In the genomic region with DNA sequence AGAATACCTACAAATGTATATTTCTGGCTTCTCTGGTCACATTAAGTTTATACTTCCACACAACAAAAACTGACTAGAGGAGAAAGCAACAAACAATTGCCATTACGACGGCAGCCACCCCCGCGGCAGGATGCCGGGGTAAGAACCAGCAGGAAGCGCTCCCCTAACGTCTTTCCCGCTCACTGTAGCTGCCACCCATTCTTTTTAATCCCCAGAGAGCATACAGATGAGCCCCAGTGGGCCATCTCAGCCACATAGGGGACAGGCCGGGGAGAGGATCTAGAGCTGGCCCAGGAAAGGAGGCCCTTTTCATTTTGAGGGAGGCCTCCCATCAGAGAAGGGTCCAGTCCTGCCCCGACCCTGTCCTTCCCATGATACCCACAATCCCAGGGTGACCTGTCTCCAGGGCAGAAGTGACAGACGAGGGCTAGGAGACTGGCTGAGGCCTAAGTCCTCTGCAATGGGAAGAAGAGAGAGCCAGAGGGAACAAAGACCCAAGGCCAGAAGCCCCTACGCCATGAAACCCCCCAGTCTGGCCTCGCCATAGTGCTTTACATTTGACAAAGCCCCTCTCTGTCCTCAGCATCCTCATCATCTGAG, we compare ENCODE assay signal across 16 cellular contexts. TPM values are rescaled to one million over a fixed set of nuclear protein-coding genes. Genes with fewer than 3 reads are reported as not detected.
DNase-seq lines count a peak whose midpoint lies in the region; ATAC-seq, FAIRE-seq and TF ChIP-seq lines count a peak whose summit lies in the region.
"Had no signal": no experiment of that assay in that cellular context is flagged by ENCODE, and none has a peak within 500 bp of the region (broad histone marks: within the 10 kb centered on the region; RNA-seq: fewer than 3 reads in every experiment).

No MANE protein-coding gene starts in this region.

- peaks cover 52% of the 10 kb centered on the region for H3K4me1 Mint-ChIP-seq in stimulated activated naive CD8-positive, alpha-beta T cell treated with anti-CD3 and anti-CD28 coated beads, Interleukin-15, amount 100 ng/mL, for 72 hours
- peaks cover 36% of the 10 kb centered on the region for H3K4me1 Mint-ChIP-seq in T-helper 2 cell treated with Interferon-gamma antibody and Interleukin-4, amounts not matched to agents 5 μg/mL and 100 μg/mL, for 36 hours (ENCODE audit: low read depth)

- H3K4me1 ChIP-seq in kidney (ENCODE audit: control insufficient read depth in 1 of 2, insufficient read depth in 1 of 2, low read depth in 1 of 2, low read length in 2 of 2), result peaks cover 9 to 11% of the 10 kb centered on the region in 2 donors

- H3K9ac ChIP-seq in kidney (ENCODE audit: low read length in 2 of 2), result no peak overlapping the region
- H3K9ac ChIP-seq: GM23248 had no signal

- TF ChIP-seq CTCF in kidney (IDR thresholded peaks at IDR 0.05; ENCODE audit: borderline replicate concordance, extremely low read depth, insufficient read depth) (no peak), GM20000 (IDR thresholded peaks at IDR 0.05; ENCODE audit: extremely low read depth, missing control alignments) (no peak)

- ATAC-seq in stimulated activated naive CD8-positive, alpha-beta T cell treated with anti-CD3 and anti-CD28 coated beads, Interleukin-15, amount 100 ng/mL, for 72 hours, result no peak
- ATAC-seq in stimulated activated naive CD8-positive, alpha-beta T cell treated with anti-CD3 and anti-CD28 coated beads, Interleukin-15, Interleukin-2, amounts not matched to agents 100 U/mL and 50 U/mL, for 24 hours, result no peak
- no peak for ATAC-seq in SK-N-SH treated with all-trans-retinoic acid at 6 μM for 48 hours
- no peak for ATAC-seq in HG03565 (IDR thresholded peaks at IDR 0.05; ENCODE audit: unreplicated experiment)

- H3K9me3 Mint-ChIP-seq in stimulated activated naive CD8-positive, alpha-beta T cell treated with anti-CD3 and anti-CD28 coated beads, Interleukin-15, amount 100 ng/mL, for 72 hours, result no peaks in the 10 kb centered on the region
- H3K9me3 Mint-ChIP-seq in T-helper 2 cell treated with Interferon-gamma antibody and Interleukin-4, amounts not matched to agents 5 μg/mL and 100 μg/mL, for 36 hours, result no peaks in the 10 kb centered on the region

- no peak for FAIRE-seq in kidney (lab: Jason Lieb, UNC)

- DNase-seq in stimulated activated naive CD8-positive, alpha-beta T cell treated with anti-CD3 and anti-CD28 coated beads, Interleukin-15, amount 100 ng/mL, for 72 hours, result no peak
- no peak for DNase-seq in stimulated activated naive CD8-positive, alpha-beta T cell treated with anti-CD3 and anti-CD28 coated beads, Interleukin-15, Interleukin-2, amounts not matched to agents 100 U/mL and 50 U/mL, for 24 hours
- DNase-seq in T-helper 2 cell treated with Interferon-gamma antibody and Interleukin-4, amounts not matched to agents 5 μg/mL and 100 μg/mL, for 36 hours (ENCODE audit: low spot score), result no peak
- DNase-seq in kidney (peak; percentile 29), GM20000 (ENCODE audit: low spot score) (no peak), NCI-H345 treated with DMSO at 0.1 percent for 48 hours (lab: John Stamatoyannopoulos, UW; ENCODE audit: unreplicated experiment) (no peak)
- DNase-seq: cerebellar nuclear complex, GM23248, IMR-90, NCI-H1417, NCI-H226, OCI-M1, transverse colon had no signal

- no peaks in the 10 kb centered on the region for H3K27me3 Mint-ChIP-seq in stimulated activated naive CD8-positive, alpha-beta T cell treated with anti-CD3 and anti-CD28 coated beads, Interleukin-15, amount 100 ng/mL, for 72 hours
- H3K27me3 Mint-ChIP-seq in T-helper 2 cell treated with Interferon-gamma antibody and Interleukin-4, amounts not matched to agents 5 μg/mL and 100 μg/mL, for 36 hours (ENCODE audit: low read depth), result no peaks in the 10 kb centered on the region

- H3K4me3 Mint-ChIP-seq in stimulated activated naive CD8-positive, alpha-beta T cell treated with anti-CD3 and anti-CD28 coated beads, Interleukin-15, amount 100 ng/mL, for 72 hours, result peak overlapping the region in 1 of 2 donors; percentile 61
- H3K4me3 Mint-ChIP-seq in T-helper 2 cell treated with Interferon-gamma antibody and Interleukin-4, amounts not matched to agents 5 μg/mL and 100 μg/mL, for 36 hours, result peak overlapping the region; percentile 47

- H3K27ac ChIP-seq in kidney (ENCODE audit: low read depth in 2 of 2, low read length in 2 of 2), result no peak overlapping the region
- H3K27ac ChIP-seq: epithelial cell of prostate, GM23248 had no signal

- intact Hi-C loops in kidney (cut with DNase I), result no loop called here

- peaks cover 10% of the 10 kb centered on the region for H3K36me3 Mint-ChIP-seq in T-helper 2 cell treated with Interferon-gamma antibody and Interleukin-4, amounts not matched to agents 5 μg/mL and 100 μg/mL, for 36 hours (ENCODE audit: low read depth)

- H3K27ac Mint-ChIP-seq in stimulated activated naive CD8-positive, alpha-beta T cell treated with anti-CD3 and anti-CD28 coated beads, Interleukin-15, amount 100 ng/mL, for 72 hours, result peak overlapping the region; percentile 72 to 94
- H3K27ac Mint-ChIP-seq in T-helper 2 cell treated with Interferon-gamma antibody and Interleukin-4, amounts not matched to agents 5 μg/mL and 100 μg/mL, for 36 hours, result peak overlapping the region; percentile 93

- H3K9me3 ChIP-seq in kidney (ENCODE audit: control insufficient read depth in 1 of 2, low read length in 2 of 2), result no peaks in the 10 kb centered on the region
- H3K9me3 ChIP-seq: transverse colon had no signal

- no peaks in the 10 kb centered on the region for H3K36me3 ChIP-seq in kidney (ENCODE audit: control insufficient read depth in 1 of 2, insufficient read depth in 2 of 2, low read length in 2 of 2)
- H3K36me3 ChIP-seq: transverse colon had no signal

- H3K4me3 ChIP-seq in kidney (ENCODE audit: low read length in 2 of 2), result no peak overlapping the region
- H3K4me3 ChIP-seq: GM23248, transverse colon had no signal

TF ChIP-seq in SK-N-SH treated with all-trans-retinoic acid at 6 μM for 48 hours, 23 proteins besides CTCF, POLR2A, EP300 and RAD21 (continues in another document):
- no peak for TF ChIP-seq ZFP3 (CRISPR knock-in tag; IDR thresholded peaks at IDR 0.05)
- TF ChIP-seq ESRRG (CRISPR knock-in tag; IDR thresholded peaks at IDR 0.05), result no peak
- TF ChIP-seq, protein P1, sequence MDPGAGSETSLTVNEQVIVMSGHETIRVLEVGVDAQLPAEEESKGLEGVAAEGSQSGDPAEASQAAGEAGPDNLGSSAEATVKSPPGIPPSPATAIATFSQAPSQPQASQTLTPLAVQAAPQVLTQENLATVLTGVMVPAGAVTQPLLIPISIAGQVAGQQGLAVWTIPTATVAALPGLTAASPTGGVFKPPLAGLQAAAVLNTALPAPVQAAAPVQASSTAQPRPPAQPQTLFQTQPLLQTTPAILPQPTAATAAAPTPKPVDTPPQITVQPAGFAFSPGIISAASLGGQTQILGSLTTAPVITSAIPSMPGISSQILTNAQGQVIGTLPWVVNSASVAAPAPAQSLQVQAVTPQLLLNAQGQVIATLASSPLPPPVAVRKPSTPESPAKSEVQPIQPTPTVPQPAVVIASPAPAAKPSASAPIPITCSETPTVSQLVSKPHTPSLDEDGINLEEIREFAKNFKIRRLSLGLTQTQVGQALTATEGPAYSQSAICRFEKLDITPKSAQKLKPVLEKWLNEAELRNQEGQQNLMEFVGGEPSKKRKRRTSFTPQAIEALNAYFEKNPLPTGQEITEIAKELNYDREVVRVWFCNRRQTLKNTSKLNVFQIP (CRISPR knock-in tag; IDR thresholded peaks at IDR 0.05; ENCODE audit: borderline replicate concordance, low read depth), result no peak
- no peak for TF ChIP-seq ARNTL (CRISPR knock-in tag; IDR thresholded peaks at IDR 0.05; ENCODE audit: borderline replicate concordance, low read depth)
- TF ChIP-seq ZNF8 (CRISPR knock-in tag; IDR thresholded peaks at IDR 0.05), result no peak
- TF ChIP-seq GLIS3 (CRISPR knock-in tag; IDR thresholded peaks at IDR 0.05), result no peak
- no peak for TF ChIP-seq CSDC2 (CRISPR knock-in tag; IDR thresholded peaks at IDR 0.05)
- TF ChIP-seq PATZ1 (CRISPR knock-in tag; IDR thresholded peaks at IDR 0.05; ENCODE audit: borderline replicate concordance), result no peak
- TF ChIP-seq ZNF70 (CRISPR knock-in tag; IDR thresholded peaks at IDR 0.05), result no peak
- no peak for TF ChIP-seq PPARA (CRISPR knock-in tag; IDR thresholded peaks at IDR 0.05; ENCODE audit: borderline replicate concordance)

RNA-seq across cellular contexts. Expression of gene CALML4, which starts 3.6 kb away (rescaled TPM):
- total RNA-seq in kidney, result 17.4 TPM
- 54.7 TPM for polyA plus RNA-seq in kidney (ENCODE audit: insufficient read depth, low read depth, low replicate concordance)

RNA-seq across cellular contexts. Expression of gene CLN6, which starts 20.8 kb away (rescaled TPM):
- 36.6 TPM for total RNA-seq in kidney
- 30.8 TPM for polyA plus RNA-seq in kidney (ENCODE audit: insufficient read depth, low read depth, low replicate concordance)
